8 cellular contexts compared by ENCODE assay signal in genomic region chr1:147084273-147085096, GRCh38.
DNase-seq lines count a peak whose midpoint lies in the region; ATAC-seq, FAIRE-seq and TF ChIP-seq lines count a peak whose summit lies in the region.

No MANE protein-coding gene starts in this region.

- no peaks in the 10 kb centered on the region for H3K36me3 ChIP-seq in subcutaneous abdominal adipose tissue (ENCODE audit: control insufficient read depth in 5 of 5, insufficient read depth in 5 of 5, low read length in 5 of 5)

- peaks cover 32% of the 10 kb centered on the region for H3K4me1 Mint-ChIP-seq in CD14-positive monocyte

- TF ChIP-seq CTCF in CD14-positive monocyte (IDR thresholded peaks at IDR 0.05): no peak

- peak overlapping the region; percentile 87 to 100 for H3K4me3 Mint-ChIP-seq in CD14-positive monocyte

- intact Hi-C loops in CD14-positive monocyte (cut with micrococcal nuclease): loop anchor here in 1 of 2 donors (10.0 kb wide), 1 partner anchor 160 kb away; the partner anchor contains the start of gene CHD1L

- peak; percentile 62 for ATAC-seq in GM19438 (IDR thresholded peaks at IDR 0.05; ENCODE audit: low read depth, unreplicated experiment)

- H3K9ac ChIP-seq in subcutaneous abdominal adipose tissue (ENCODE audit: low read length in 5 of 5): peak overlapping the region; percentile 17 to 79 (median 70)

- H3K4me3 ChIP-seq in subcutaneous abdominal adipose tissue (ENCODE audit: low read depth in 1 of 5, low read length in 5 of 5): peak overlapping the region; percentile 67 to 89 (median 76)

- H3K9me3 Mint-ChIP-seq in CD14-positive monocyte: peaks cover 3 to 42% (median 24%) of the 10 kb centered on the region in 7 donors

- H3K27me3 Mint-ChIP-seq in CD14-positive monocyte (ENCODE audit: low read depth in 3 of 3): peaks cover 63 to 75% (median 70%) of the 10 kb centered on the region in 3 donors

- peaks cover 13 to 26% (median 20%) of the 10 kb centered on the region in 5 donors for H3K27me3 ChIP-seq in subcutaneous abdominal adipose tissue (ENCODE audit: control insufficient read depth in 5 of 5, insufficient read depth in 4 of 5, low read length in 5 of 5)

- DNase-seq in CD14-positive monocyte (ENCODE audit: low spot score) (peak; percentile 60), HPDE6-E6E7 (ENCODE audit: extremely low spot score) (peak; percentile 75), RCC 7860 (ENCODE audit: low spot score) (peak; percentile 84), germinal center (ENCODE audit: low spot score) (peak; percentile 60), non-pigmented ciliary epithelial cell (ENCODE audit: low read depth) (peak; percentile 71)
- peak; percentile 47 for DNase-seq in activated effector memory CD4-positive, alpha-beta T cell treated with Interleukin-2 at 50 U/mL for 16 hours

- H3K36me3 Mint-ChIP-seq in CD14-positive monocyte: peaks cover 0 to 11% of the 10 kb centered on the region in 2 donors

- peak overlapping the region; percentile 74 to 97 (median 88) for H3K27ac Mint-ChIP-seq in CD14-positive monocyte

- peaks cover 2 to 30% (median 23%) of the 10 kb centered on the region in 5 donors for H3K4me1 ChIP-seq in subcutaneous abdominal adipose tissue (ENCODE audit: control insufficient read depth in 5 of 5, insufficient read depth in 5 of 5, low read length in 5 of 5)

- peak overlapping the region; percentile 37 for H3K27ac ChIP-seq in subcutaneous abdominal adipose tissue (ENCODE audit: low read depth, low read length)

- FAIRE-seq in RCC 7860 (lab: Jason Lieb, UNC): no peak

- peaks cover 0 to 14% (median 11%) of the 10 kb centered on the region in 5 donors for H3K9me3 ChIP-seq in subcutaneous abdominal adipose tissue (ENCODE audit: control insufficient read depth in 5 of 5, low read length in 5 of 5)

Comparison
In these comparisons a context has a peak if more than half of its experiments do, and no peak if none do; other contexts are left out.
1. Peak in every context shown above with its lines: DNase-seq, ATAC-seq, H3K4me3 ChIP-seq and H3K27ac ChIP-seq.